ENCODE assay signal across 8 cellular contexts in the genomic region with DNA sequence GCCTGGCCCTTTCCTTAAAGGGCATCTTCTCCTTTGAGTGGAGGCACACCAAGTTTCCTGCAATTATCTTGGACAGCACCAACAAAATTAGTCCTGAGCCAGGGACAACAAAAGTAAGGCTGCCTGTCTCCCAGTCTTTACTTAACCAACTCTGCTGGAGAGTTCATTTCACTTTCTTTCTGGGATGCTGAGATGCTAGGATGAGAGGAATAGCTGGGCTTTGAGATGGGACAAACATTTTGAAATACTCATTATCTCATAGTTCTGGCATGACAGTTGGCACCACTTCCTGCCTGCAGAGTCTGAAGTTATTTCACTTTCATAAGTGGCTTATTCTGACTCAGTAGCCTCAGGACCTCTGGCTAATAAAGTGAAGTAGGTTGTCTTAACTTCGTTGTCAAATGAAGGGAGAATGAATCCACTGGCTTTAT.
A peak's percentile ranks its signal among the peaks of the same experiment; 100 is the strongest.
DNase-seq lines count a peak whose midpoint lies in the region; ATAC-seq and TF ChIP-seq lines count a peak whose summit lies in the region.

No MANE protein-coding gene starts in this region.

- TF ChIP-seq CTCF in GM20000 (IDR thresholded peaks at IDR 0.05; ENCODE audit: extremely low read depth, missing control alignments) (no peak), HL-60 (IDR thresholded peaks at IDR 0.05; ENCODE audit: insufficient read depth, low read length) (no peak)

- ATAC-seq in HG03039 (IDR thresholded peaks at IDR 0.05; ENCODE audit: unreplicated experiment): no peak

- DNase-seq in EH (ENCODE audit: low read depth): peak; percentile 99
- DNase-seq in GM20000 (ENCODE audit: low spot score): peak; percentile 51
- peak in 1 of 2 experiments; percentile 51 for DNase-seq in HL-60 (ENCODE audit: low read depth in 1 of 2, low spot score in 1 of 2)
- peak; percentile 18 to 27 for DNase-seq in activated CD4-positive, alpha-beta T cell treated with anti-CD3 and anti-CD28 coated beads, Interleukin-2, amount 50 U/mL, for 48 hours
- peak; percentile 74 for DNase-seq in hepatic stellate cell (ENCODE audit: low spot score)
- DNase-seq in effector CD4-positive, alpha-beta T cell: no peak
- DNase-seq in mucosa of gallbladder (ENCODE audit: low spot score): no peak

- H3K4me3 ChIP-seq in HL-60 (replicated peaks; ENCODE audit: insufficient read depth, low read length): peak overlapping the region; percentile 99

- peak overlapping the region; percentile 80 for H3K27ac ChIP-seq in HL-60 (replicated peaks)

- H3K27me3 ChIP-seq in HL-60 (ENCODE audit: insufficient read depth, poor library complexity, severe bottlenecking): no peaks in the 10 kb centered on the region

Comparison
In these comparisons a context has a peak if more than half of its experiments do, and no peak if none do; other contexts are left out.
1. DNase-seq: peak in EH (single experiment), GM20000 (single experiment), activated CD4-positive, alpha-beta T cell treated with anti-CD3 and anti-CD28 coated beads, Interleukin-2, amount 50 U/mL, for 48 hours (2 of 2) and hepatic stellate cell (single experiment); none in effector CD4-positive, alpha-beta T cell (single experiment) and mucosa of gallbladder (single experiment).